Comparison of ENCODE assay signal across 22 cellular contexts in the genomic region with DNA sequence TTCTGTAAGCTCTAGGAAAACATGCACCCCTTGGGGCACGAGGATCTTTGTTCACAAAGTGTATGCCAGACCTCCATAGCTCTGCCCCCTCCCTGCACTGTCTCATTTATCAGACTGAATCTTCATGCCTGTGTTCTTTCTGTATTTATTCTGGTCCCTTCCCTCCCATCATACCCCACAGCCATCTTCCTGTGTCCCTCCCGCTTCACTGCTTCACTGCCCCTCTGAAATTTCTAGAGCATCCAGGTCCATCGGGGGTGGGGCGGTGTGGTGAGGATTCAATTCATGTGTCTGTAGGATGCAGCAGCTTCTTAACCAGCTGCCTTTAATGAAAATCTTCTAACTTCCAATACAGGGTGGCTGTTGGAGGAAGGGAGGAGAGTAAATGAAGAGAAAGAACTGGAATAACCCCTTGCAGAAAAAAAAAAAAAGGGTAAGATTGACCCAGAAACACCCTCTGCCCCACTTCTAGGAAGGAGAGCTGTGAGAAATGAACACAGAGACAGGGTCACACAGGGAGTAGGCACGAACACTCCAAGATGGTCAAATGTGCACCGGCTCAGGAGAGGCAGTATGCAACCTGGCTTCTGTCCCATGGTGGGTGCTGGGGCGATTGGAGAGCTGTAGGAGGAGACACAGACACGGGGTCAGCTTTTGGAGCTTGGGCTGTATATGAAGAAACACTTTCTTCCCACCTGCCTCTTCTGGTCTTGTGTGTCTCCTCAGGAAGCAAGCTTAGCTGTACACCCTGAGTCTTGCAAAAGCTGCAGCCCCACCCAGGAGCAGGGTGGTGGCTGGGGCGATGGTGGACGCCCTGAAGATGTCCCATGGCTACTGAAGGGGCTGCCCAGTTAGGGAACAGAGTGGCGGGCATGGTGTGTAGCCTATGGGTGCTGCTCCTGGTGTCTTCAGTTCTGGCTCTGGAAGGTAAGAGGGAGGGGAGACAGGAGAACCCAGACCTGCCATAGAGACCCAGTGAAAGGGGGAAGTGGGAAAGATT. TPM values are rescaled to one million over a fixed set of nuclear protein-coding genes. Genes with fewer than 3 reads are reported as not detected.
"Had no signal": no experiment of that assay in that cellular context is flagged by ENCODE, and none has a peak within 500 bp of the region (broad histone marks: within the 10 kb centered on the region; RNA-seq: fewer than 3 reads in every experiment).

No MANE protein-coding gene starts in this region.

- H3K27ac Mint-ChIP-seq: activated CD4-positive, alpha-beta T cell treated with anti-CD3 and anti-CD28 coated beads for 36 hours; activated naive CD8-positive, alpha-beta T cell treated with anti-CD3 and anti-CD28 coated beads for 36 hours; neural progenitor cell; T-helper 2 cell treated with Interferon-gamma antibody and Interleukin-4, amounts not matched to agents 5 μg/mL and 100 μg/mL, for 36 hours; WTC11 had no signal

- H3K36me3 Mint-ChIP-seq: activated naive CD8-positive, alpha-beta T cell treated with anti-CD3 and anti-CD28 coated beads for 36 hours; neural progenitor cell; WTC11 had no signal

- H3K9me3 ChIP-seq: prostate gland, right atrium auricular region, tibial artery had no signal

- H3K4me3 ChIP-seq: cardiac muscle cell, neural progenitor cell, prostate gland, right atrium auricular region, tibial artery had no signal

- H3K4me1 ChIP-seq: neural progenitor cell, prostate gland, right atrium auricular region, tibial artery had no signal

- H3K36me3 ChIP-seq: cardiac muscle cell, neural progenitor cell, prostate gland, right atrium auricular region had no signal

- H3K4me2 ChIP-seq: neural progenitor cell had no signal

- ATAC-seq: activated CD4-positive, alpha-beta T cell treated with anti-CD3 and anti-CD28 coated beads for 36 hours; left ventricle myocardium superior; stimulated activated naive CD8-positive, alpha-beta T cell treated with anti-CD3 and anti-CD28 coated beads, Interleukin-15, Interleukin-2, amounts not matched to agents 100 U/mL and 50 U/mL, for 24 hours; WTC11 had no signal

- H3K9ac ChIP-seq: neural progenitor cell had no signal

- H3K27me3 Mint-ChIP-seq: activated CD4-positive, alpha-beta T cell treated with anti-CD3 and anti-CD28 coated beads for 36 hours; activated naive CD8-positive, alpha-beta T cell treated with anti-CD3 and anti-CD28 coated beads for 36 hours had no signal

- H3K27me3 ChIP-seq: cardiac muscle cell, neural progenitor cell, right atrium auricular region, tibial artery had no signal

- H3K27ac ChIP-seq: cardiac muscle cell, neural progenitor cell, prostate gland, right atrium auricular region, tibial artery had no signal

- H3K9me3 Mint-ChIP-seq: activated naive CD8-positive, alpha-beta T cell treated with anti-CD3 and anti-CD28 coated beads for 36 hours; neural progenitor cell; T-helper 2 cell treated with Interferon-gamma antibody and Interleukin-4, amounts not matched to agents 5 μg/mL and 100 μg/mL, for 36 hours; WTC11 had no signal

- DNase-seq: activated CD4-positive, alpha-beta T cell treated with anti-CD3 and anti-CD28 coated beads for 36 hours; activated CD4-positive, alpha-beta T cell treated with anti-CD3 and anti-CD28 coated beads, Interleukin-2, amount 50 U/mL, for 48 hours; activated CD8-positive, alpha-beta memory T cell treated with anti-CD3 and anti-CD28 coated beads, Interleukin-2, amount 50 U/mL, for 48 hours; activated gamma-delta T cell treated with Interleukin-2 at 50 U/mL for 16 hours; activated naive CD8-positive, alpha-beta T cell treated with anti-CD3 and anti-CD28 coated beads for 36 hours; amniotic stem cell; foreskin melanocyte; hypothalamus; kidney; left ventricle myocardium superior; stimulated activated CD4-positive, alpha-beta T cell treated with anti-CD3 and anti-CD28 coated beads, Interleukin-2, amount 100 ng/mL, for 24 hours; stimulated activated naive CD8-positive, alpha-beta T cell treated with anti-CD3 and anti-CD28 coated beads, Interleukin-15, Interleukin-2, amounts not matched to agents 100 U/mL and 50 U/mL, for 24 hours; substantia nigra; tibial artery had no signal

- H3K4me3 Mint-ChIP-seq: activated CD4-positive, alpha-beta T cell treated with anti-CD3 and anti-CD28 coated beads for 36 hours; activated naive CD8-positive, alpha-beta T cell treated with anti-CD3 and anti-CD28 coated beads for 36 hours; neural progenitor cell; T-helper 2 cell treated with Interferon-gamma antibody and Interleukin-4, amounts not matched to agents 5 μg/mL and 100 μg/mL, for 36 hours; WTC11 had no signal

RNA-seq across cellular contexts. Expression of a gene that starts 22.8 kb away (rescaled TPM):
- total RNA-seq: activated CD4-positive, alpha-beta T cell treated with anti-CD3 and anti-CD28 coated beads for 36 hours; activated naive CD8-positive, alpha-beta T cell treated with anti-CD3 and anti-CD28 coated beads for 36 hours; dermis microvascular lymphatic vessel endothelial cell; osteocyte had no signal
- polyA plus RNA-seq: cardiac muscle cell had no signal
